In the genomic region with DNA sequence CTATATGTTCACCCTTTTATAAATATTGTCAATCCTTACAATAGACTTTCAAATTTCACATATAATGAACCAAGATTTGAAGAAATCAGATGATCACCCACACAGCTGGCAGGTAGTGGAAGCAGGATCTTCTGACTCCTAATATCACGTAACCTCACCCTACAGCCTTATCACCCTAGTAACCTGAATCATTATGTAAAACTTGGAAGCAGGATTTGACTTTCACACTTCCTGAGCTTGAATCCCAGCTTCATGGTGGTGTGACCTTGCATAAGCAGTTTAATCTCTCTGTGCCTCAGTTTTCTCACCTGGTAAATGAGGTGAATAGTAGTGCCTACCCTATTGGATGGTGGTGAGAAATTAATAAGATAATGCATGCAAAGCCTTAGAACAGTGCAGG, we compare ENCODE assay signal across 1 cellular context.
TF ChIP-seq lines count a peak whose summit lies in the region.

No MANE protein-coding gene starts in this region.

TF ChIP-seq in A549, 52 proteins besides CTCF, POLR2A, EP300 and RAD21:
- TF ChIP-seq MAFK (IDR thresholded peaks at IDR 0.05; ENCODE audit: partially characterized antibody) (no peak), TP53 (CRISPR knock-in tag; IDR thresholded peaks at IDR 0.05) (no peak), NR3C1 (IDR thresholded peaks at IDR 0.05) (no peak), ZSCAN20 (CRISPR knock-in tag; IDR thresholded peaks at IDR 0.05) (no peak), CHD2 (IDR thresholded peaks at IDR 0.05; ENCODE audit: low read length, partially characterized antibody) (no peak), HDAC2 (IDR thresholded peaks at IDR 0.05) (no peak), FOSB (CRISPR knock-in tag; IDR thresholded peaks at IDR 0.05) (no peak), PHF8 (IDR thresholded peaks at IDR 0.05; ENCODE audit: borderline replicate concordance, low read depth) (no peak), KDM1A (IDR thresholded peaks at IDR 0.05; ENCODE audit: low read depth) (no peak), NPAS2 (CRISPR knock-in tag; IDR thresholded peaks at IDR 0.05; ENCODE audit: borderline replicate concordance) (no peak), RCOR1 (IDR thresholded peaks at IDR 0.05; ENCODE audit: low read depth, low read length) (no peak), PBX3 (IDR thresholded peaks at IDR 0.05) (no peak), NFE2L2 (conservative IDR thresholded peaks at IDR 0.05; ENCODE audit: low read length) (no peak)
- TF ChIP-seq, protein P1, sequence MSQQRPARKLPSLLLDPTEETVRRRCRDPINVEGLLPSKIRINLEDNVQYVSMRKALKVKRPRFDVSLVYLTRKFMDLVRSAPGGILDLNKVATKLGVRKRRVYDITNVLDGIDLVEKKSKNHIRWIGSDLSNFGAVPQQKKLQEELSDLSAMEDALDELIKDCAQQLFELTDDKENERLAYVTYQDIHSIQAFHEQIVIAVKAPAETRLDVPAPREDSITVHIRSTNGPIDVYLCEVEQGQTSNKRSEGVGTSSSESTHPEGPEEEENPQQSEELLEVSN (IDR thresholded peaks at IDR 0.05; ENCODE audit: borderline replicate concordance, low read depth) = no peak
